In the genomic region with DNA sequence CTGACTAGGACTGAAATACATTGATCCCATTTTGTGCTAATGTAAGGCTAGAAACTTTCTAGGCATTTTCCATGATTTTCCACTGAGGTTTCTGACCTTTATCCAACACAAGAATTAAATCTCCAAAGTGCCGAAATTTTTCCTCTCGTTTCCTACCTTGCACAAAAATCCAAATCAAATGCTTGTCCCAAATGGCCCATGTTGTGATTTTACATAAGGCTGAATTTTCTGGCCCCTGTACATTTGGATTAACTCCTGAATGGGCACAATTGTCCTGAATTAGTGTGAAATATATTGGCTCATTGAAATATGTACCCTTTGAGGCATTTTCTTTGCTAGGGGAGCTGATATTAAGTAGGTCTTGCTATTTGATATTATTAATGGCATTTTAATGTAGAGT, we compare ENCODE assay signal across 27 cellular contexts.
"Had no signal": no experiment of that assay in that cellular context is flagged by ENCODE, and none has a peak within 500 bp of the region (broad histone marks: within the 10 kb centered on the region; RNA-seq: fewer than 3 reads in every experiment).

No MANE protein-coding gene starts in this region.

- DNase-seq: activated effector memory CD4-positive, alpha-beta T cell treated with anti-CD3 and anti-CD28 coated beads, Interleukin-2, amount 50 U/mL, for 16 hours; activated effector memory CD4-positive, alpha-beta T cell treated with Interleukin-2 at 50 U/mL for 16 hours; activated gamma-delta T cell; activated gamma-delta T cell treated with Interleukin-2 at 50 U/mL for 16 hours; activated naive CD4-positive, alpha-beta T cell; activated naive CD4-positive, alpha-beta T cell treated with anti-CD3 and anti-CD28 coated beads for 36 hours; activated naive CD4-positive, alpha-beta T cell treated with anti-CD3 and anti-CD28 coated beads, Interleukin-2, amount 10 ng/mL, durations not matched to agents 7 days and 5 days; activated naive CD4-positive, alpha-beta T cell treated with anti-CD3 and anti-CD28 coated beads, Interleukin-2, amount 50 U/mL, for 16 hours; activated naive CD4-positive, alpha-beta T cell treated with Interleukin-2 at 50 U/mL for 16 hours; activated naive CD8-positive, alpha-beta T cell treated with anti-CD3 and anti-CD28 coated beads for 36 hours; activated naive CD8-positive, alpha-beta T cell treated with anti-CD3 and anti-CD28 coated beads, Interleukin-2, amount 10 ng/mL, durations not matched to agents 7 days and 5 days; activated naive CD8-positive, alpha-beta T cell treated with anti-CD3 and anti-CD28 coated beads, Interleukin-2, amount 50 U/mL, for 24 hours; activated T-cell treated with anti-CD3 and anti-CD28 coated beads, Interleukin-2, amount 50 U/mL, for 1 hour; activated T-cell treated with anti-CD3 and anti-CD28 coated beads, Interleukin-2, amount 50 U/mL, for 24 hours; activated T-cell treated with anti-CD3 and anti-CD28 coated beads, Interleukin-2, amount 50 U/mL, for 4 hours; activated T-cell treated with anti-CD3 and anti-CD28 coated beads, Interleukin-2, amount 50 U/mL, for 48 hours; activated T-cell treated with anti-CD3 and anti-CD28 coated beads, Interleukin-2, amount 50 U/mL, for 72 hours; adrenal gland; amniotic stem cell; amygdala; anterior cingulate cortex; aorta; body of pancreas; brain microvascular endothelial cell; central memory CD4-positive, alpha-beta T cell had no signal

- ATAC-seq: activated naive CD4-positive, alpha-beta T cell treated with anti-CD3 and anti-CD28 coated beads, Interleukin-2, amount 50 U/mL, for 72 hours; activated naive CD8-positive, alpha-beta T cell treated with anti-CD3 and anti-CD28 coated beads, Interleukin-2, amount 50 U/mL, for 24 hours; activated T-cell treated with anti-CD3 and anti-CD28 coated beads, Interleukin-2, amount 50 U/mL, for 4 hours; activated T-cell treated with anti-CD3 and anti-CD28 coated beads, Interleukin-2, amount 50 U/mL, for 72 hours; activated T-helper 17 cell treated with anti-CD3 and anti-CD28 coated beads, Interleukin-2, amount 50 U/mL, for 72 hours; body of pancreas had no signal
